ENCODE assay signal across 8 cellular contexts in the genomic region with DNA sequence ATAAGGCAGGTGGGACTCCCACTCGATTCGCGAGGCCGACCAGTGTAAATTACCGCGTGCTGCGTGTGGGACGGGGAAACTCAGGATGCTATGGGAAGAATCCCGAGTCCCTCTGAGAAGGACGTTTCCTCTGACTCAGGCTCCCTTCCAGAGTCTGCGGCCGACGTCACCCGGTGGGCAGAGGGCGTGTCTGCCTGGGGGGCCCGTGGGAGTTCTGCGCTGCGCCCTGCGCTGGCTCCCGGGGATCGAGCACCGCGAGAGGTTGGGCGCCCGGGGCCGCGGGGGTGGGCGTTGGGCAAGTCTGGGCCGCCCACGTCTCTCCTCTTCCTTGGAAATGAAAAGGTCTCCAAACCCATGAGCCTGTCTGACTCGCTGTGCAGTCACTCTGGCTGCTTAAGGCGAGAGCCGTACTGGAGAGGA. TPM values are rescaled to one million over a fixed set of nuclear protein-coding genes. Genes with fewer than 3 reads are reported as not detected.
DNase-seq lines count a peak whose midpoint lies in the region; ATAC-seq and TF ChIP-seq lines count a peak whose summit lies in the region.

No MANE protein-coding gene starts in this region.

- CTCF ChIA-PET in HEK293T (lab: Yijun Ruan, JAX): no interaction called here
- CTCF ChIA-PET in mammary epithelial cell (lab: Charles Lee; ENCODE audit: low non-redundant PET): no interaction called here

- peaks cover 0 to 4% (median 0%) of the 10 kb centered on the region in 11 experiments; a peak in 1 of 22 replicates for H4K20me1 ChIP-seq in BLaER1 treated with 17β-estradiol and CSF1 and Interleukin-3, amounts not matched to agents 10 nM and 100 nM
- H4K20me1 ChIP-seq in mammary epithelial cell (ENCODE audit: insufficient read depth, low read length): no peaks in the 10 kb centered on the region

- H2AFZ ChIP-seq in mammary epithelial cell (ENCODE audit: low read depth, low read length): peak overlapping the region; percentile 90

- H3K27me3 Mint-ChIP-seq in T-helper 1 cell treated with Interleukin-12 subunit alpha and Interleukin-12 subunit beta and Interleukin-4 antibody, amounts not matched to agents 30 μg/mL and 1 μg/mL, for 36 hours (ENCODE audit: low read depth): peaks cover 44% of the 10 kb centered on the region

- dilution Hi-C loops in mammary epithelial cell (cut with HindIII; ENCODE audit: low sequenced_read_pairs): no loop called here

- ATAC-seq in left colon: peak; percentile 64
- no peak for ATAC-seq in HG03565 (IDR thresholded peaks at IDR 0.05; ENCODE audit: unreplicated experiment)

- TF ChIP-seq CTCF in mammary epithelial cell (conservative IDR thresholded peaks at IDR 0.05 in 1 of 2, IDR thresholded peaks at IDR 0.05 in 1 of 2; ENCODE audit: extremely low read depth in 1 of 2, insufficient read depth in 1 of 2, low read depth in 1 of 2, low read length in 2 of 2): no peak

- DNase-seq in HEK293T (ENCODE audit: extremely low spot score): peak; percentile 42
- DNase-seq in mammary epithelial cell: peak; percentile 96
- DNase-seq in left colon: peak; percentile 62 to 79
- peak; percentile 62 for DNase-seq in stimulated activated CD4-positive, alpha-beta T cell treated with anti-CD3 and anti-CD28 coated beads, Interleukin-4, amount 100 ng/mL, for 1 hour
- no peak for DNase-seq in GM19238 (ENCODE audit: insufficient read length, low spot score)

- WGBS in mammary epithelial cell (ENCODE audit: low coverage, missing lambda C conversion rate): 2% methylated on average over 14 of the region's 33 CpGs

- H3K9ac ChIP-seq in BLaER1 treated with 17β-estradiol and CSF1 and Interleukin-3, amounts not matched to agents 10 nM and 100 nM: peak overlapping the region; percentile 38 to 75 (median 67); a peak in 20 of 22 replicates
- H3K9ac ChIP-seq in mammary epithelial cell (ENCODE audit: insufficient read depth, low read length): peak overlapping the region; percentile 99

- BruUV-seq in mammary epithelial cell (replicated peaks; lab: Mats Ljungman, UMichigan): no TSS peak

- H3K4me3 ChIP-seq in BLaER1 treated with 17β-estradiol and CSF1 and Interleukin-3, amounts not matched to agents 10 nM and 100 nM: peak overlapping the region; percentile 70 to 89 (median 76)
- peak overlapping the region; percentile 73 to 86 (median 75) for H3K4me3 ChIP-seq in mammary epithelial cell (replicated peaks in 1 of 3; ENCODE audit: insufficient read depth in 1 of 3, low read depth in 2 of 3, low read length in 3 of 3)

- peaks cover 11% of the 10 kb centered on the region for H3K4me1 Mint-ChIP-seq in T-helper 1 cell treated with Interleukin-12 subunit alpha and Interleukin-12 subunit beta and Interleukin-4 antibody, amounts not matched to agents 30 μg/mL and 1 μg/mL, for 36 hours (ENCODE audit: low read depth)

- H3K36me3 ChIP-seq in BLaER1 treated with 17β-estradiol and CSF1 and Interleukin-3, amounts not matched to agents 10 nM and 100 nM: no peaks in the 10 kb centered on the region
- H3K36me3 ChIP-seq in mammary epithelial cell (ENCODE audit: insufficient read depth, low read length): no peaks in the 10 kb centered on the region

- H3K9me3 Mint-ChIP-seq in T-helper 1 cell treated with Interleukin-12 subunit alpha and Interleukin-12 subunit beta and Interleukin-4 antibody, amounts not matched to agents 30 μg/mL and 1 μg/mL, for 36 hours: no peaks in the 10 kb centered on the region

- peak overlapping the region in 1 of 11 experiments; percentile 38; a peak in 1 of 22 replicates for H3K27ac ChIP-seq in BLaER1 treated with 17β-estradiol and CSF1 and Interleukin-3, amounts not matched to agents 10 nM and 100 nM
- H3K27ac ChIP-seq in mammary epithelial cell (ENCODE audit: insufficient read depth, low read depth, low read length): peak overlapping the region; percentile 99

- peaks cover 7 to 24% (median 18%) of the 10 kb centered on the region in 11 experiments; a peak in 21 of 22 replicates for H3K27me3 ChIP-seq in BLaER1 treated with 17β-estradiol and CSF1 and Interleukin-3, amounts not matched to agents 10 nM and 100 nM
- H3K27me3 ChIP-seq in mammary epithelial cell (ENCODE audit: insufficient read depth, low read length): no peaks in the 10 kb centered on the region

- peak overlapping the region; percentile 95 to 100 (median 98) for H3K4me2 ChIP-seq in BLaER1 treated with 17β-estradiol and CSF1 and Interleukin-3, amounts not matched to agents 10 nM and 100 nM
- H3K4me2 ChIP-seq in mammary epithelial cell (ENCODE audit: insufficient read depth, low read depth, low read length): peak overlapping the region; percentile 79

- no peak overlapping the region for H3K27ac Mint-ChIP-seq in T-helper 1 cell treated with Interleukin-12 subunit alpha and Interleukin-12 subunit beta and Interleukin-4 antibody, amounts not matched to agents 30 μg/mL and 1 μg/mL, for 36 hours

- H3K79me2 ChIP-seq in mammary epithelial cell (ENCODE audit: insufficient read depth, low read length): peaks cover 41% of the 10 kb centered on the region

- intact Hi-C loops in mammary epithelial cell (cut with micrococcal nuclease): loop anchor here (5.0 kb wide), 1 partner anchor 70 kb away; no protein-coding TSS in a partner anchor
- intact Hi-C loops in left colon (cut with DNase I, micrococcal nuclease): no loop called here

- H3K9me3 ChIP-seq in BLaER1 treated with 17β-estradiol and CSF1 and Interleukin-3, amounts not matched to agents 10 nM and 100 nM (replicated peaks in 1 of 11): peaks cover 0 to 2% (median 0%) of the 10 kb centered on the region in 11 experiments; a peak in 2 of 22 replicates
- H3K9me3 ChIP-seq in mammary epithelial cell (replicated peaks; ENCODE audit: insufficient read depth, low read length): no peaks in the 10 kb centered on the region

- no peaks in the 10 kb centered on the region for H3K36me3 Mint-ChIP-seq in T-helper 1 cell treated with Interleukin-12 subunit alpha and Interleukin-12 subunit beta and Interleukin-4 antibody, amounts not matched to agents 30 μg/mL and 1 μg/mL, for 36 hours (ENCODE audit: low read depth)

- POLR2A ChIA-PET in HEK293T (lab: Yijun Ruan, JAX): no interaction called here

- peak overlapping the region; percentile 41 for H3K4me3 Mint-ChIP-seq in T-helper 1 cell treated with Interleukin-12 subunit alpha and Interleukin-12 subunit beta and Interleukin-4 antibody, amounts not matched to agents 30 μg/mL and 1 μg/mL, for 36 hours

- H3K4me1 ChIP-seq in BLaER1 treated with 17β-estradiol and CSF1 and Interleukin-3, amounts not matched to agents 10 nM and 100 nM: peaks cover 8 to 27% (median 14%) of the 10 kb centered on the region in 10 experiments; a peak in 15 of 20 replicates
- H3K4me1 ChIP-seq in mammary epithelial cell (ENCODE audit: insufficient read depth, low read length): peaks cover 9% of the 10 kb centered on the region

- in situ Hi-C loops in mammary epithelial cell (cut with MboI; ENCODE audit: low sequenced_read_pairs in 2 of 2): loop anchor here in 1 of 2 donors (25.0 kb wide), 1 partner anchor 95 kb away; no protein-coding TSS in a partner anchor

TF ChIP-seq in HEK293T, 16 proteins besides CTCF, POLR2A, EP300 and RAD21:
- TF ChIP-seq TARDBP (IDR thresholded peaks at IDR 0.05) (no peak), FOXA1 (IDR thresholded peaks at IDR 0.05) (no peak), FOXM1 (IDR thresholded peaks at IDR 0.05; ENCODE audit: borderline replicate concordance) (no peak), BHLHE40 (IDR thresholded peaks at IDR 0.05; ENCODE audit: borderline replicate concordance) (no peak), ZNF384 (IDR thresholded peaks at IDR 0.05) (no peak), L3MBTL2 (conservative IDR thresholded peaks at IDR 0.05) (no peak; the same call in 1 of the 2 replicates), NFRKB (IDR thresholded peaks at IDR 0.05) (no peak), CTBP1 (IDR thresholded peaks at IDR 0.05; ENCODE audit: borderline replicate concordance) (no peak), HDGF (IDR thresholded peaks at IDR 0.05; ENCODE audit: borderline replicate concordance) (no peak), SUZ12 (IDR thresholded peaks at IDR 0.05) (no peak), SP1 (IDR thresholded peaks at IDR 0.05) (no peak), FOXK2 (IDR thresholded peaks at IDR 0.05) (no peak), LEF1 (IDR thresholded peaks at IDR 0.05; ENCODE audit: borderline replicate concordance) (no peak), ELF4 (IDR thresholded peaks at IDR 0.05) (no peak), ARNT (IDR thresholded peaks at IDR 0.05) (no peak)
- TF ChIP-seq, protein P1, sequence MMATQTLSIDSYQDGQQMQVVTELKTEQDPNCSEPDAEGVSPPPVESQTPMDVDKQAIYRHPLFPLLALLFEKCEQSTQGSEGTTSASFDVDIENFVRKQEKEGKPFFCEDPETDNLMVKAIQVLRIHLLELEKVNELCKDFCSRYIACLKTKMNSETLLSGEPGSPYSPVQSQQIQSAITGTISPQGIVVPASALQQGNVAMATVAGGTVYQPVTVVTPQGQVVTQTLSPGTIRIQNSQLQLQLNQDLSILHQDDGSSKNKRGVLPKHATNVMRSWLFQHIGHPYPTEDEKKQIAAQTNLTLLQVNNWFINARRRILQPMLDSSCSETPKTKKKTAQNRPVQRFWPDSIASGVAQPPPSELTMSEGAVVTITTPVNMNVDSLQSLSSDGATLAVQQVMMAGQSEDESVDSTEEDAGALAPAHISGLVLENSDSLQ (IDR thresholded peaks at IDR 0.05): no peak

RNA-seq across cellular contexts. Expression of a gene that starts 0.5 kb away (rescaled TPM):
- 10 to 100 TPM; 11.7 to 19.9 TPM for total RNA-seq in mammary epithelial cell
- 12.0 TPM for polyA plus RNA-seq in mammary epithelial cell
- 20.7 TPM for polyA minus RNA-seq in mammary epithelial cell
- total RNA-seq in left colon: 10 to 100 TPM; 43.5 to 53.6 TPM

RNA-seq across cellular contexts. Expression of a gene that starts 0.6 kb away (rescaled TPM):
- total RNA-seq in mammary epithelial cell (under 1 TPM; 0.12 to 0.17 TPM), left colon (10 to 100 TPM in 1 of 2 donors, 1 to 10 TPM in 1; 4.0 to 11.5 TPM)
- polyA plus RNA-seq in mammary epithelial cell: 0.27 TPM
- polyA minus RNA-seq in mammary epithelial cell: not detected

Comparison
In these comparisons a context has a peak if more than half of its experiments do, and no peak if none do; other contexts are left out.
1. RNA of a gene that starts 0.6 kb away (total RNA-seq): 4.0 to 11.5 TPM in left colon; 0.12 to 0.17 TPM in mammary epithelial cell; every median in the first group is over 4 times any median in the second.